In the genomic region with DNA sequence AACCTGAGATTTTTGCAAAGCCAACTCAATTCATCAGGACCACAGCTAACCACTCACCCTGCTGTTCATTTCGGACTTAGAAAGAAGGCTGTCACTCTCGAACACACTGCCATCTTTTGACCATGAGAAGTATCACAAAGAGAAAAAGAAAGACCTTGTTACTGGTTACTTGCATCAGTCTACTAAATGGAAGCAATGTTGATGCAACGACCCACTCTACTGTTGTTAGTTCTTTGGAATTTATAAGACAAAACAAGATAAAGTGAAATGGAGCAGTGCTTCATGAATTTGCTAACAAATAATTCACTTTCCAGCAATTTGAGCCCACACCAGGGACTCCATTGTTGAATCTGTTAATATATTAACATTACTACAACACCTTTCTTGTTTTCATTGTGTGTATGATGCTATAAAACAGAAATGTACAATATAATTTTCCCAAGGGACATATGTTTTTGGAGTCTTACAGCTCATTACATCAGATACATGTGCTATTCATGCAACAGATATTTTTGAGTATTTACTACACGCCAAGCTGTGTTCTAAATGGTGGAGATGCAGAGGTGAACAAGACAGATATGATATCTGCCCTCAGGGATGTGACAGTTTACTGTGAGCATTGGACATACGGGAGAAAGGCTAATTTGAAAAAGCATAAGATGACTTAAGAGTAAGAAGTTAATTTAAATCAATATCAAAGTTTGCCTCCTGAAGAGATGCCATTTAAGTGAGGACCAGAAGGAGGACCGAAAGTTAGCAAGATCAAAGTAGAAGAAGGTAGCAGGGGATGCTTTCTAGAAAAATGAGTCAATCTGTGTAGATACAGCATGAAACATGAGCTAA, we compare ENCODE assay signal across 8 cellular contexts.
DNase-seq lines count a peak whose midpoint lies in the region; ATAC-seq, FAIRE-seq and TF ChIP-seq lines count a peak whose summit lies in the region.

No MANE protein-coding gene starts in this region.

- no peaks in the 10 kb centered on the region for H3K36me3 Mint-ChIP-seq in activated CD8-positive, alpha-beta memory T cell treated with anti-CD3 and anti-CD28 coated beads, Interleukin-2, amount 10 ng/mL, durations not matched to agents 7 days and 5 days
- H3K36me3 Mint-ChIP-seq in T-helper 17 cell (ENCODE audit: low read depth): peaks cover under 1% of the 10 kb centered on the region

- H3K4me3 ChIP-seq in fibroblast of pulmonary artery (replicated peaks; ENCODE audit: low read depth, low read length) (no peak overlapping the region), pancreas (no peak overlapping the region)

- H3K4me3 Mint-ChIP-seq in activated CD8-positive, alpha-beta memory T cell treated with anti-CD3 and anti-CD28 coated beads, Interleukin-2, amount 10 ng/mL, durations not matched to agents 7 days and 5 days: no peak overlapping the region
- no peak overlapping the region for H3K4me3 Mint-ChIP-seq in T-helper 17 cell

- peaks cover 16% of the 10 kb centered on the region for H3K27me3 Mint-ChIP-seq in activated CD8-positive, alpha-beta memory T cell treated with anti-CD3 and anti-CD28 coated beads, Interleukin-2, amount 10 ng/mL, durations not matched to agents 7 days and 5 days
- H3K27me3 Mint-ChIP-seq in T-helper 17 cell: peaks cover 33% of the 10 kb centered on the region

- CTCF ChIA-PET in activated CD8-positive, alpha-beta memory T cell treated with anti-CD3 and anti-CD28 coated beads, Interleukin-2, amount 10 ng/mL, durations not matched to agents 7 days and 5 days (lab: Charles Lee): interaction anchor here (0.7 to 1.9 kb wide), 5 partner anchors 8 to 211 kb away, joined by 3 to 10 read pairs (median 4); no protein-coding TSS in a partner anchor

- no peak for FAIRE-seq in pancreas (lab: Jason Lieb, UNC)

- ATAC-seq in activated CD8-positive, alpha-beta memory T cell treated with anti-CD3 and anti-CD28 coated beads, Interleukin-2, amount 10 ng/mL, durations not matched to agents 7 days and 5 days: peak; percentile 42
- ATAC-seq in T-helper 17 cell: peak; percentile 57
- peak in 3 of 4 donors; percentile 64 to 75 (median 71) for ATAC-seq in pancreas

- intact Hi-C loops in pancreas (cut with DNase I): no loop called here

- TF ChIP-seq CTCF in fibroblast of pulmonary artery (IDR thresholded peaks at IDR 0.05; ENCODE audit: low read length, missing control alignments): peak; percentile 82
- peak in 1 of 4 donors; percentile 13 for TF ChIP-seq CTCF in pancreas (IDR thresholded peaks at IDR 0.05)

- H3K9me3 Mint-ChIP-seq in activated CD8-positive, alpha-beta memory T cell treated with anti-CD3 and anti-CD28 coated beads, Interleukin-2, amount 10 ng/mL, durations not matched to agents 7 days and 5 days (ENCODE audit: low read depth): no peaks in the 10 kb centered on the region

- H3K9me3 ChIP-seq in T-helper 17 cell (ENCODE audit: control insufficient read depth, low read length, poor library complexity, severe bottlenecking) (no peaks in the 10 kb centered on the region), pancreas (no peaks in the 10 kb centered on the region)

- no peaks in the 10 kb centered on the region for H3K4me1 Mint-ChIP-seq in activated CD8-positive, alpha-beta memory T cell treated with anti-CD3 and anti-CD28 coated beads, Interleukin-2, amount 10 ng/mL, durations not matched to agents 7 days and 5 days
- H3K4me1 Mint-ChIP-seq in T-helper 17 cell: no peaks in the 10 kb centered on the region

- no peaks in the 10 kb centered on the region for H3K36me3 ChIP-seq in pancreas

- H3K27me3 ChIP-seq in pancreas: no peaks in the 10 kb centered on the region

- no peaks in the 10 kb centered on the region for H3K4me1 ChIP-seq in pancreas

- H3K27ac ChIP-seq in pancreas: no peak overlapping the region

- DNase-seq in activated CD8-positive, alpha-beta memory T cell treated with anti-CD3 and anti-CD28 coated beads, Interleukin-2, amount 10 ng/mL, durations not matched to agents 7 days and 5 days: no peak
- no peak for DNase-seq in activated CD8-positive, alpha-beta memory T cell treated with anti-CD3 and anti-CD28 coated beads, Interleukin-2, amount 50 U/mL, for 48 hours
- DNase-seq in H4 (ENCODE audit: low spot score): peak; percentile 85
- DNase-seq in LHCN-M2 (ENCODE audit: low read depth): peak; percentile 92
- no peak for DNase-seq in T-helper 17 cell
- DNase-seq in fibroblast of pulmonary artery (ENCODE audit: low read depth): peak; percentile 96
- peak in 1 of 6 donors; percentile 28 for DNase-seq in pancreas
- DNase-seq in GM19238 (ENCODE audit: insufficient read length, low spot score): no peak

- 34 to 42% methylated on average over 6 of the region's 6 CpGs for WGBS in pancreas, 2 donors

- H3K27ac Mint-ChIP-seq in activated CD8-positive, alpha-beta memory T cell treated with anti-CD3 and anti-CD28 coated beads, Interleukin-2, amount 10 ng/mL, durations not matched to agents 7 days and 5 days: no peak overlapping the region
- H3K27ac Mint-ChIP-seq in T-helper 17 cell: no peak overlapping the region

Comparison
In these comparisons a context has a peak if more than half of its experiments do, and no peak if none do; other contexts are left out.
1. DNase-seq: peak in H4 (single experiment), LHCN-M2 (single experiment) and fibroblast of pulmonary artery (single experiment); none in activated CD8-positive, alpha-beta memory T cell treated with anti-CD3 and anti-CD28 coated beads, Interleukin-2, amount 10 ng/mL, durations not matched to agents 7 days and 5 days (single experiment), activated CD8-positive, alpha-beta memory T cell treated with anti-CD3 and anti-CD28 coated beads, Interleukin-2, amount 50 U/mL, for 48 hours (single experiment), T-helper 17 cell (0 of 3) and GM19238 (single experiment).
2. Peak in every context shown above with its lines, with median percentiles within 50 percentile points of each other: ATAC-seq.